In the genomic region with DNA sequence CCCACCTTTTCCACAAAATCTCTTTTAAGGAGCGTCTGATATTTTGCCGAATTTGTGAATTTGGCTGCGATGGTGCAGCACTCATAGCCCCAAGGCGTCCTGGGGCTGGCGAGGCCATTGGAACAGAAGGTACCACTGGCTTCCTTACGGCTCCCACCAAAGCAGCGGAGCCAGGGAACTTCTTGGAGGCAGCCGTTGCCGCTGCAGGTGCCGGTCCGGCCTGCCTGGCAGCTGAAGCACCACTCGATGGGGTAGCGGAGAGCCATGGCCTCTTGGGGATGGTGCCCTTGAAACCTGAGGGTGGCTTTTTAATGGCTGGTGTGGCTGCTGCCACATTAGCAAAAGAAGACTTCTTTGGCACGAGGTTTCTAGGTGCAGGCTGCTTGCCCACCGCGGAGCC, we compare ENCODE assay signal across 16 cellular contexts.
"Had no signal": no experiment of that assay in that cellular context is flagged by ENCODE, and none has a peak within 500 bp of the region (broad histone marks: within the 10 kb centered on the region; RNA-seq: fewer than 3 reads in every experiment).

No MANE protein-coding gene starts in this region.

- ATAC-seq: gastroesophageal sphincter; mucosa of descending colon; naive thymus-derived CD4-positive, alpha-beta T cell; pancreas; stimulated activated naive CD8-positive, alpha-beta T cell treated with anti-CD3 and anti-CD28 coated beads, Interleukin-15, amount 100 ng/mL, for 72 hours had no signal

- H3K27me3 ChIP-seq: gastroesophageal sphincter, pancreas, sigmoid colon, spleen, testis had no signal

- H3K4me3 ChIP-seq: gastroesophageal sphincter, mucosa of descending colon, pancreas, sigmoid colon, spleen, testis had no signal

- FAIRE-seq: islet of Langerhans, pancreas, TTC549 had no signal

- DNase-seq: activated B cell treated with CpG ODN at 0.5 μM for 24 hours; activated CD4-positive, alpha-beta T cell treated with anti-CD3 and anti-CD28 coated beads, Interleukin-2, amount 10 ng/mL, durations not matched to agents 7 days and 5 days; activated naive CD8-positive, alpha-beta T cell treated with anti-CD3 and anti-CD28 coated beads, Interleukin-2, amount 10 ng/mL, durations not matched to agents 7 days and 5 days; anterior cingulate cortex; endodermal cell; erythroblast; mucosa of descending colon; naive thymus-derived CD4-positive, alpha-beta T cell; pancreas; spleen; stimulated activated naive CD8-positive, alpha-beta T cell treated with anti-CD3 and anti-CD28 coated beads, Interleukin-15, amount 100 ng/mL, for 72 hours; testis had no signal

- H3K9me3 ChIP-seq: gastroesophageal sphincter, mucosa of descending colon, pancreas, sigmoid colon, spleen, testis had no signal

- H3K27ac ChIP-seq: gastroesophageal sphincter, pancreas, spleen, testis had no signal
